12 cellular contexts compared by ENCODE assay signal in genomic region chr12:92745874-92746553, GRCh38. TPM values are rescaled to one million over a fixed set of nuclear protein-coding genes. Genes with fewer than 3 reads are reported as not detected.
DNase-seq lines count a peak whose midpoint lies in the region; ATAC-seq, FAIRE-seq and TF ChIP-seq lines count a peak whose summit lies in the region.
"Had no signal": no experiment of that assay in that cellular context is flagged by ENCODE, and none has a peak within 500 bp of the region (broad histone marks: within the 10 kb centered on the region; RNA-seq: fewer than 3 reads in every experiment).

No MANE protein-coding gene starts in this region.

- dilution Hi-C loops in endothelial cell of umbilical vein (cut with MboI; ENCODE audit: extremely low pct_ligation_motif_present, low sequenced_read_pairs): no loop called here

- FAIRE-seq in endothelial cell of umbilical vein (lab: Jason Lieb, UNC): peak; percentile 97
- FAIRE-seq: pancreas had no signal

- DNase-seq in MCF 10A (ENCODE audit: unreplicated experiment): peak; percentile 96
- DNase-seq in breast epithelium (ENCODE audit: low spot score in 2 of 2): no peak
- DNase-seq in endothelial cell of umbilical vein (ENCODE audit: low read depth, low spot score): peak; percentile 99
- DNase-seq in mesenchymal stem cell: peak; percentile 92
- DNase-seq in aorta: peak; percentile 93 to 94
- DNase-seq in NCI-H526 (lab: John Stamatoyannopoulos, UW): no peak
- DNase-seq in NOMO-1 (lab: John Stamatoyannopoulos, UW; ENCODE audit: unreplicated experiment in 2 of 2): no peak
- no peak for DNase-seq in NCI-H146 treated with DMSO at 0.1 percent for 48 hours (lab: John Stamatoyannopoulos, UW; ENCODE audit: unreplicated experiment)
- DNase-seq: activated naive CD4-positive, alpha-beta T cell treated with anti-CD3 and anti-CD28 coated beads, Interleukin-2, amount 50 U/mL, for 16 hours; NCI-H2171 treated with DMSO at 0.1 percent for 48 hours had no signal

- H2BK120ac ChIP-seq in mesenchymal stem cell (ENCODE audit: low read depth, low read length): peak overlapping the region; percentile 11

- BruUV-seq in MCF 10A (replicated peaks; lab: Mats Ljungman, UMichigan) (no TSS peak), endothelial cell of umbilical vein (replicated peaks; lab: Mats Ljungman, UMichigan) (TSS peak; percentile 98)

- H3K4me3 ChIP-seq in breast epithelium (no peak overlapping the region), endothelial cell of umbilical vein (replicated peaks in 1 of 3; ENCODE audit: insufficient read depth in 1 of 3, low read depth in 1 of 3, low read length in 3 of 3) (no peak overlapping the region), mesenchymal stem cell (ENCODE audit: insufficient read depth in 1 of 2, low read depth in 1 of 2, low read length in 2 of 2) (no peak overlapping the region), aorta (ENCODE audit: low read length in 2 of 2) (no peak overlapping the region)
- H3K4me3 ChIP-seq: BLaER1 treated with 17β-estradiol and CSF1 and Interleukin-3, amounts not matched to agents 10 nM and 100 nM; pancreas had no signal

- no peaks in the 10 kb centered on the region for H3K9me3 ChIP-seq in breast epithelium
- no peaks in the 10 kb centered on the region for H3K9me3 ChIP-seq in endothelial cell of umbilical vein (replicated peaks; ENCODE audit: control insufficient read depth, insufficient read depth, low read length)
- H3K9me3 ChIP-seq in mesenchymal stem cell (ENCODE audit: control insufficient read depth, low read length): no peaks in the 10 kb centered on the region
- H3K9me3 ChIP-seq in aorta (ENCODE audit: control insufficient read depth, low read length): no peaks in the 10 kb centered on the region
- H3K9me3 ChIP-seq: BLaER1 treated with 17β-estradiol and CSF1 and Interleukin-3, amounts not matched to agents 10 nM and 100 nM; pancreas had no signal

- ATAC-seq in aorta (ENCODE audit: low FRiP score): peak; percentile 92

- no peaks in the 10 kb centered on the region for H3K27me3 Mint-ChIP-seq in MCF 10A (ENCODE audit: insufficient read depth, unreplicated experiment)

- TF ChIP-seq CTCF in MCF 10A (IDR thresholded peaks at IDR 0.05; ENCODE audit: unreplicated experiment) (no peak), breast epithelium (IDR thresholded peaks at IDR 0.05) (no peak), endothelial cell of umbilical vein (IDR thresholded peaks at IDR 0.05; ENCODE audit: extremely low read depth in 1 of 2, insufficient read depth in 1 of 2, low read depth in 1 of 2, low read length in 2 of 2) (no peak)

- H3K4me3 Mint-ChIP-seq in MCF 10A (ENCODE audit: unreplicated experiment): no peak overlapping the region

- H3K27ac ChIP-seq in breast epithelium (peak overlapping the region in 1 of 2 donors; percentile 63), endothelial cell of umbilical vein (ENCODE audit: insufficient read depth, low read depth, low read length) (peak overlapping the region; percentile 93), mesenchymal stem cell (ENCODE audit: low read length, poor library complexity, severe bottlenecking) (peak overlapping the region; percentile 78), aorta (ENCODE audit: low read depth in 1 of 2, low read length in 2 of 2) (peak overlapping the region in 1 of 2 donors; percentile 19)
- H3K27ac ChIP-seq: BLaER1 treated with 17β-estradiol and CSF1 and Interleukin-3, amounts not matched to agents 10 nM and 100 nM; pancreas had no signal

- 2% methylated on average over 2 of the region's 3 CpGs for WGBS in mesenchymal stem cell
- 0 to 6% methylated on average over 3 of the region's 3 CpGs for WGBS in aorta, 2 donors

- peak overlapping the region; percentile 79 for H4K8ac ChIP-seq in mesenchymal stem cell (ENCODE audit: low read length)

- peak overlapping the region in 1 of 2 experiments; percentile 13 for H3K4ac ChIP-seq in mesenchymal stem cell (ENCODE audit: low read depth in 1 of 2, low read length in 2 of 2)

- H3K4me2 ChIP-seq in endothelial cell of umbilical vein (ENCODE audit: insufficient read depth, low read length) (peak overlapping the region; percentile 55), mesenchymal stem cell (ENCODE audit: low read length, poor library complexity, severe bottlenecking) (peak overlapping the region; percentile 19)
- H3K4me2 ChIP-seq: BLaER1 treated with 17β-estradiol and CSF1 and Interleukin-3, amounts not matched to agents 10 nM and 100 nM had no signal

- POLR2A ChIA-PET in MCF 10A (lab: Yijun Ruan, JAX) (interaction anchor here (0.6 to 1.7 kb wide), 6 partner anchors 14 to 768 kb away, joined by 3 to 6 read pairs (median 4); no protein-coding TSS in a partner anchor), endothelial cell of umbilical vein (lab: Charles Lee) (interaction anchor here (0.8 to 1.2 kb wide), 2 partner anchors 600 to 722 kb away, joined by 3 to 4 read pairs; partner anchors contain the start of genes BTG1 and MRPL42)

- H3K36me3 ChIP-seq in breast epithelium (no peaks in the 10 kb centered on the region), endothelial cell of umbilical vein (ENCODE audit: control insufficient read depth in 2 of 2, extremely low read depth in 1 of 2, insufficient read depth in 2 of 2, low read length in 2 of 2) (no peaks in the 10 kb centered on the region), mesenchymal stem cell (ENCODE audit: control insufficient read depth in 1 of 2, insufficient read depth in 2 of 2, low read depth in 1 of 2, low read length in 2 of 2) (no peaks in the 10 kb centered on the region), aorta (ENCODE audit: control insufficient read depth in 1 of 2, insufficient read depth in 2 of 2, low read length in 1 of 2) (no peaks in the 10 kb centered on the region)
- H3K36me3 ChIP-seq: BLaER1 treated with 17β-estradiol and CSF1 and Interleukin-3, amounts not matched to agents 10 nM and 100 nM; pancreas had no signal

- no peak overlapping the region for H3K14ac ChIP-seq in mesenchymal stem cell (ENCODE audit: low read length in 2 of 2)

- H2BK12ac ChIP-seq in mesenchymal stem cell (ENCODE audit: low read length in 2 of 2): peak overlapping the region in 1 of 2 experiments; percentile 56

- H3K27ac Mint-ChIP-seq in MCF 10A (ENCODE audit: low read depth, unreplicated experiment): peak overlapping the region; percentile 77

- peaks cover 7% of the 10 kb centered on the region for H3K9me3 Mint-ChIP-seq in MCF 10A (ENCODE audit: unreplicated experiment)

- no peaks in the 10 kb centered on the region for H4K20me1 ChIP-seq in endothelial cell of umbilical vein (replicated peaks; ENCODE audit: control insufficient read depth, extremely low read depth, insufficient read depth, low read length)
- H4K20me1 ChIP-seq: BLaER1 treated with 17β-estradiol and CSF1 and Interleukin-3, amounts not matched to agents 10 nM and 100 nM had no signal

- H4K91ac ChIP-seq in mesenchymal stem cell (ENCODE audit: low read length): no peak overlapping the region

- no peaks in the 10 kb centered on the region for H3K27me3 ChIP-seq in breast epithelium
- H3K27me3 ChIP-seq in endothelial cell of umbilical vein (ENCODE audit: control insufficient read depth in 2 of 2, insufficient read depth in 2 of 2, low read length in 2 of 2): no peaks in the 10 kb centered on the region
- no peaks in the 10 kb centered on the region for H3K27me3 ChIP-seq in mesenchymal stem cell (ENCODE audit: control insufficient read depth in 1 of 2, insufficient read depth in 1 of 2, low read length in 2 of 2)
- H3K27me3 ChIP-seq in aorta (ENCODE audit: control insufficient read depth in 1 of 2, insufficient read depth in 2 of 2, low read length in 1 of 2): no peaks in the 10 kb centered on the region
- H3K27me3 ChIP-seq: BLaER1 treated with 17β-estradiol and CSF1 and Interleukin-3, amounts not matched to agents 10 nM and 100 nM; pancreas had no signal

- H3K79me1 ChIP-seq in mesenchymal stem cell (replicated peaks; ENCODE audit: low read length, poor library complexity, severe bottlenecking): no peaks in the 10 kb centered on the region

- H3K4me1 ChIP-seq in breast epithelium: no peaks in the 10 kb centered on the region
- peaks cover 25% of the 10 kb centered on the region for H3K4me1 ChIP-seq in endothelial cell of umbilical vein (ENCODE audit: control insufficient read depth, extremely low read depth, insufficient read depth, low read length)
- peaks cover 2% of the 10 kb centered on the region for H3K4me1 ChIP-seq in mesenchymal stem cell (ENCODE audit: control insufficient read depth, insufficient read depth, low read depth, low read length)
- H3K4me1 ChIP-seq in aorta (ENCODE audit: control insufficient read depth in 1 of 2, insufficient read depth in 2 of 2, low read length in 2 of 2): no peaks in the 10 kb centered on the region
- H3K4me1 ChIP-seq: BLaER1 treated with 17β-estradiol and CSF1 and Interleukin-3, amounts not matched to agents 10 nM and 100 nM; pancreas had no signal

- H3K18ac ChIP-seq in mesenchymal stem cell (ENCODE audit: low read depth in 1 of 2, low read length in 2 of 2): peak overlapping the region in 1 of 2 experiments; percentile 56

- no peak overlapping the region for H2BK15ac ChIP-seq in mesenchymal stem cell (ENCODE audit: low read depth, poor library complexity, severe bottlenecking)

- H3K23ac ChIP-seq in mesenchymal stem cell (ENCODE audit: low read length in 2 of 2): no peak overlapping the region

- H3K9ac ChIP-seq in endothelial cell of umbilical vein (replicated peaks; ENCODE audit: extremely low read depth, insufficient read depth, low read length): peak overlapping the region; percentile 67
- peak overlapping the region; percentile 67 for H3K9ac ChIP-seq in mesenchymal stem cell (ENCODE audit: low read length)
- H3K9ac ChIP-seq: BLaER1 treated with 17β-estradiol and CSF1 and Interleukin-3, amounts not matched to agents 10 nM and 100 nM had no signal

- no peaks in the 10 kb centered on the region for H3K79me2 ChIP-seq in endothelial cell of umbilical vein (ENCODE audit: control insufficient read depth, insufficient read depth, low read length)

- H3K4me1 Mint-ChIP-seq in MCF 10A (ENCODE audit: insufficient read depth, unreplicated experiment): peaks cover 18% of the 10 kb centered on the region

- H3K9me1 ChIP-seq in endothelial cell of umbilical vein (replicated peaks; ENCODE audit: control insufficient read depth, extremely low read depth, insufficient read depth, low read length): no peaks in the 10 kb centered on the region

- H2AK5ac ChIP-seq in mesenchymal stem cell (ENCODE audit: low read length, severe bottlenecking): no peak overlapping the region

- H2BK5ac ChIP-seq in mesenchymal stem cell (ENCODE audit: low read depth, low read length, poor library complexity, severe bottlenecking): no peak overlapping the region

- TF ChIP-seq POLR2A in breast epithelium (IDR thresholded peaks at IDR 0.05): no peak
- TF ChIP-seq POLR2A in endothelial cell of umbilical vein (IDR thresholded peaks at IDR 0.05; ENCODE audit: low read depth, low read length): peak; percentile 48

- intact Hi-C loops in MCF 10A (cut with micrococcal nuclease) (no loop called here), breast epithelium (cut with DNase I; ENCODE audit: low total_unique reads) (no loop called here), endothelial cell of umbilical vein (cut with micrococcal nuclease) (loop anchor here (1.0 to 10.0 kb wide), 4 partner anchors 8 to 179 kb away; partner anchors contain the start of gene EEA1), aorta (cut with DNase I) (no loop called here)

- no peaks in the 10 kb centered on the region for H3K36me3 Mint-ChIP-seq in MCF 10A (ENCODE audit: insufficient read depth, unreplicated experiment)

- H2AFZ ChIP-seq in endothelial cell of umbilical vein (ENCODE audit: low read depth, low read length): no peak overlapping the region
- peak overlapping the region; percentile 69 for H2AFZ ChIP-seq in mesenchymal stem cell (ENCODE audit: low read depth, low read length)

- CTCF ChIA-PET in MCF 10A (lab: Yijun Ruan, JAX): interaction anchor here (0.6 to 0.7 kb wide), 2 partner anchors 12 to 826 kb away, joined by 3 read pairs; partner anchors contain the start of gene SOCS2
- CTCF ChIA-PET in endothelial cell of umbilical vein (lab: Charles Lee): interaction anchor here (0.6 to 2.0 kb wide), 18 partner anchors 9 to 1365 kb away, joined by 3 to 11 read pairs (median 4); no protein-coding TSS in a partner anchor

RNA-seq across cellular contexts. Expression of gene PLEKHG7, which starts 43.2 kb away (rescaled TPM):
- total RNA-seq in MCF 10A (2022) (not detected in 2 replicates), breast epithelium (under 1 TPM in 2 of 3 donors, not detected in 1; 0.15 to 0.33 TPM), endothelial cell of umbilical vein (not detected in 2 replicates), aorta (not detected)
- polyA plus RNA-seq in endothelial cell of umbilical vein (not detected in 2 replicates), aorta (not detected)
- polyA plus RNA-seq in endothelial cell of umbilical vein (2011; cell fraction: cytosol; rRNA removed): not detected in 2 replicates
- polyA plus RNA-seq in endothelial cell of umbilical vein (2011; cell fraction: nucleus; rRNA removed): not detected in 2 replicates
- polyA plus RNA-seq in endothelial cell of umbilical vein (2012): not detected in 2 replicates
- polyA minus RNA-seq in endothelial cell of umbilical vein: not detected in 2 replicates
- not detected for polyA minus RNA-seq in endothelial cell of umbilical vein (2011; cell fraction: cytosol; rRNA and poly(A)+ RNA removed)
- polyA minus RNA-seq in endothelial cell of umbilical vein (2011; cell fraction: nucleus; rRNA and poly(A)+ RNA removed): not detected in 2 replicates
- not detected for polyA plus RNA-seq in mesenchymal stem cell (2013, experiment 1 of 2)
- polyA plus RNA-seq in mesenchymal stem cell (2013, experiment 2 of 2): not detected

Comparison
In these comparisons a context has a peak if more than half of its experiments do, and no peak if none do; other contexts are left out.
1. DNase-seq: peak in MCF 10A (single experiment), endothelial cell of umbilical vein (single experiment), mesenchymal stem cell (single experiment) and aorta (2 of 2); none in breast epithelium (0 of 2), NCI-H526 (0 of 2), NOMO-1 (0 of 2) and NCI-H146 treated with DMSO at 0.1 percent for 48 hours (single experiment).